ENCODE assay signal across 9 cellular contexts in genomic region chr17:80847506-80848230, GRCh38.
DNase-seq lines count a peak whose midpoint lies in the region; ATAC-seq and TF ChIP-seq lines count a peak whose summit lies in the region.
"Had no signal": no experiment of that assay in that cellular context is flagged by ENCODE, and none has a peak within 500 bp of the region (broad histone marks: within the 10 kb centered on the region; RNA-seq: fewer than 3 reads in every experiment).

No MANE protein-coding gene starts in this region.

- peaks cover 9% of the 10 kb centered on the region for H3K36me3 Mint-ChIP-seq in neural progenitor cell

- no peaks in the 10 kb centered on the region for H3K36me3 ChIP-seq in neural progenitor cell
- no peaks in the 10 kb centered on the region for H3K36me3 ChIP-seq in testis (ENCODE audit: low read depth, missing control alignments)
- H3K36me3 ChIP-seq in OCI-LY7 (ENCODE audit: insufficient read depth, low read length) = peaks cover 11% of the 10 kb centered on the region

- 81 to 85% methylated on average over 28 of the region's 28 CpGs for WGBS in testis, 2 donors

- H3K9me2 ChIP-seq in OCI-LY7 (ENCODE audit: insufficient read depth, low read length) = no peaks in the 10 kb centered on the region

- no peaks in the 10 kb centered on the region for H3K9me3 ChIP-seq in neural progenitor cell (ENCODE audit: low read depth)
- no peaks in the 10 kb centered on the region for H3K9me3 ChIP-seq in testis
- no peaks in the 10 kb centered on the region for H3K9me3 ChIP-seq in OCI-LY7 (ENCODE audit: low read length)
- H3K9me3 ChIP-seq: left ventricle myocardium inferior had no signal

- no peak overlapping the region for H3K9ac ChIP-seq in neural progenitor cell

- peak overlapping the region; percentile 35 for H3K27ac Mint-ChIP-seq in neural progenitor cell

- CTCF ChIA-PET in OCI-LY7 (lab: Charles Lee; ENCODE audit: unreplicated experiment) = no interaction called here

- H3K27ac ChIP-seq in neural progenitor cell = no peak overlapping the region
- no peak overlapping the region for H3K27ac ChIP-seq in testis
- H3K27ac ChIP-seq in OCI-LY7 (ENCODE audit: low read depth, low read length, poor library complexity, severe bottlenecking) = no peak overlapping the region
- H3K27ac ChIP-seq: left ventricle myocardium inferior had no signal

- POLR2A ChIA-PET in OCI-LY7 (lab: Charles Lee) = no interaction called here

- H3K4me3 Mint-ChIP-seq in neural progenitor cell = no peak overlapping the region

- DNase-seq in activated CD4-positive, CD25-positive, alpha-beta regulatory T cell treated with anti-CD3 and anti-CD28 coated beads, Interleukin-2, amount 50 U/mL, for 72 hours = peak; percentile 59
- DNase-seq in activated T-helper 9 cell treated with anti-CD3 and anti-CD28 coated beads, Interleukin-2, amount 50 U/mL, for 16 hours (ENCODE audit: low read depth) = peak; percentile 46
- DNase-seq in neural progenitor cell (ENCODE audit: low spot score) (no peak), testis (peak; percentile 34), NCI-H187 (lab: John Stamatoyannopoulos, UW) (no peak), OCI-LY7 (ENCODE audit: low spot score) (no peak)
- DNase-seq: anterior cingulate cortex, left ventricle myocardium inferior had no signal

- H3K9me3 Mint-ChIP-seq in neural progenitor cell = no peaks in the 10 kb centered on the region

- H4K20me1 ChIP-seq in neural progenitor cell (ENCODE audit: low read depth) = no peaks in the 10 kb centered on the region
- H4K20me1 ChIP-seq in OCI-LY7 (ENCODE audit: insufficient read depth, low read length) = no peaks in the 10 kb centered on the region

- H3K27me3 ChIP-seq in neural progenitor cell = no peaks in the 10 kb centered on the region
- no peaks in the 10 kb centered on the region for H3K27me3 ChIP-seq in testis

- peaks cover 23% of the 10 kb centered on the region for H3K4me1 Mint-ChIP-seq in neural progenitor cell

- peaks cover 13% of the 10 kb centered on the region for H3K4me1 ChIP-seq in neural progenitor cell
- no peaks in the 10 kb centered on the region for H3K4me1 ChIP-seq in testis
- peaks cover 36% of the 10 kb centered on the region for H3K4me1 ChIP-seq in OCI-LY7 (ENCODE audit: insufficient read depth, low read length, poor library complexity, severe bottlenecking)
- H3K4me1 ChIP-seq: left ventricle myocardium inferior had no signal

- H3K4me2 ChIP-seq in neural progenitor cell (no peak overlapping the region), OCI-LY7 (ENCODE audit: low read length) (no peak overlapping the region)

- no TSS peak for BruUV-seq in OCI-LY7 (replicated peaks; lab: Mats Ljungman, UMichigan)

- TF ChIP-seq POLR2A in testis (IDR thresholded peaks at IDR 0.05) = no peak

- no peak overlapping the region for H3K4me3 ChIP-seq in neural progenitor cell
- no peak overlapping the region for H3K4me3 ChIP-seq in testis
- no peak overlapping the region for H3K4me3 ChIP-seq in OCI-LY7 (ENCODE audit: low read depth, low read length, poor library complexity, severe bottlenecking)
- H3K4me3 ChIP-seq: left ventricle myocardium inferior had no signal

- H3F3A ChIP-seq in neural progenitor cell (ENCODE audit: low read depth) = no peaks in the 10 kb centered on the region

- no peaks in the 10 kb centered on the region for H3K79me2 ChIP-seq in neural progenitor cell (ENCODE audit: low read depth)
- H3K79me2 ChIP-seq in OCI-LY7 (ENCODE audit: insufficient read depth, low read depth, low read length) = no peaks in the 10 kb centered on the region

- intact Hi-C loops in testis (cut with DNase I; ENCODE audit: low total_unique reads) = no loop called here
- intact Hi-C loops in OCI-LY7 (cut with micrococcal nuclease; ENCODE audit: unreplicated experiment) = loop anchor here (5.0 kb wide), 1 partner anchor 110 kb away; no protein-coding TSS in a partner anchor

- TF ChIP-seq CTCF in neural progenitor cell (IDR thresholded peaks at IDR 0.05) (no peak), testis (IDR thresholded peaks at IDR 0.05) (no peak), OCI-LY7 (conservative IDR thresholded peaks at IDR 0.05; ENCODE audit: low read length) (no peak)

- no peak for ATAC-seq in HG02981 (IDR thresholded peaks at IDR 0.05; ENCODE audit: unreplicated experiment)

- H2AFZ ChIP-seq in neural progenitor cell (replicated peaks) (no peak overlapping the region), OCI-LY7 (ENCODE audit: low read length) (no peak overlapping the region)

- H3K27me3 Mint-ChIP-seq in neural progenitor cell (ENCODE audit: insufficient read depth, low read depth) = peaks cover 4% of the 10 kb centered on the region

Comparison
In these comparisons a context has a peak if more than half of its experiments do, and no peak if none do; other contexts are left out.
1. DNase-seq: peak in activated CD4-positive, CD25-positive, alpha-beta regulatory T cell treated with anti-CD3 and anti-CD28 coated beads, Interleukin-2, amount 50 U/mL, for 72 hours (single experiment), activated T-helper 9 cell treated with anti-CD3 and anti-CD28 coated beads, Interleukin-2, amount 50 U/mL, for 16 hours (single experiment) and testis (single experiment); none in neural progenitor cell (single experiment), NCI-H187 (0 of 2) and OCI-LY7 (single experiment).